Comparison of ENCODE assay signal across 34 cellular contexts in genomic region chr12:21155517-21156351, GRCh38. TPM values are rescaled to one million over a fixed set of nuclear protein-coding genes. Genes with fewer than 3 reads are reported as not detected.
"Had no signal": no experiment of that assay in that cellular context is flagged by ENCODE, and none has a peak within 500 bp of the region (broad histone marks: within the 10 kb centered on the region; RNA-seq: fewer than 3 reads in every experiment).

No MANE protein-coding gene starts in this region.

- H3K4me1 Mint-ChIP-seq: activated naive CD8-positive, alpha-beta T cell treated with anti-CD3 and anti-CD28 coated beads for 36 hours; activated T-helper 17 cell treated with anti-CD3 and anti-CD28 coated beads, Interleukin-2, amount 50 U/mL, for 72 hours had no signal

- H3K36me3 Mint-ChIP-seq: activated naive CD8-positive, alpha-beta T cell treated with anti-CD3 and anti-CD28 coated beads for 36 hours had no signal

- ATAC-seq: activated CD8-positive, alpha-beta T cell treated with anti-CD3 and anti-CD28 coated beads for 36 hours; activated T-cell treated with anti-CD3 and anti-CD28 coated beads, Interleukin-2, amount 50 U/mL, for 72 hours; activated T-helper 17 cell treated with anti-CD3 and anti-CD28 coated beads, Interleukin-2, amount 50 U/mL, for 72 hours had no signal

- H3K4me3 ChIP-seq: PC-9 had no signal

- FAIRE-seq: RCC 7860 had no signal

- H2AFZ ChIP-seq: PC-9 had no signal

- H3K36me3 ChIP-seq: brain microvascular endothelial cell, WERI-Rb-1 had no signal

- H3K4me3 Mint-ChIP-seq: activated CD4-positive, alpha-beta T cell treated with anti-CD3 and anti-CD28 coated beads, Interleukin-2, amount 10 ng/mL, durations not matched to agents 24 days and 14 days; activated CD8-positive, alpha-beta T cell treated with anti-CD3 and anti-CD28 coated beads for 36 hours; activated naive CD8-positive, alpha-beta T cell treated with anti-CD3 and anti-CD28 coated beads for 36 hours; activated T-cell treated with anti-CD3 and anti-CD28 coated beads, Interleukin-2, amount 50 U/mL, for 72 hours; activated T-helper 17 cell treated with anti-CD3 and anti-CD28 coated beads, Interleukin-2, amount 50 U/mL, for 72 hours had no signal

- H3K9me3 Mint-ChIP-seq: activated CD4-positive, alpha-beta T cell treated with anti-CD3 and anti-CD28 coated beads, Interleukin-2, amount 10 ng/mL, durations not matched to agents 24 days and 14 days; activated CD8-positive, alpha-beta T cell treated with anti-CD3 and anti-CD28 coated beads for 36 hours; activated naive CD8-positive, alpha-beta T cell treated with anti-CD3 and anti-CD28 coated beads for 36 hours; activated T-cell treated with anti-CD3 and anti-CD28 coated beads, Interleukin-2, amount 50 U/mL, for 72 hours; activated T-helper 17 cell treated with anti-CD3 and anti-CD28 coated beads, Interleukin-2, amount 50 U/mL, for 72 hours had no signal

- H3K27me3 ChIP-seq: brain microvascular endothelial cell had no signal

- H3K4me2 ChIP-seq: PC-9 had no signal

- H3K27ac Mint-ChIP-seq: activated CD4-positive, alpha-beta T cell treated with anti-CD3 and anti-CD28 coated beads, Interleukin-2, amount 10 ng/mL, durations not matched to agents 24 days and 14 days; activated CD8-positive, alpha-beta T cell treated with anti-CD3 and anti-CD28 coated beads for 36 hours; activated naive CD8-positive, alpha-beta T cell treated with anti-CD3 and anti-CD28 coated beads for 36 hours; activated T-cell treated with anti-CD3 and anti-CD28 coated beads, Interleukin-2, amount 50 U/mL, for 72 hours; activated T-helper 17 cell treated with anti-CD3 and anti-CD28 coated beads, Interleukin-2, amount 50 U/mL, for 72 hours had no signal

- DNase-seq: activated CD4-positive, alpha-beta T cell treated with anti-CD3 and anti-CD28 coated beads, Interleukin-2, amount 10 ng/mL, durations not matched to agents 24 days and 14 days; activated CD4-positive, alpha-beta T cell treated with anti-CD3 and anti-CD28 coated beads, Interleukin-2, amount 50 U/mL, for 4 hours; activated CD8-positive, alpha-beta T cell treated with anti-CD3 and anti-CD28 coated beads for 36 hours; activated effector memory CD4-positive, alpha-beta T cell treated with anti-CD3 and anti-CD28 coated beads, Interleukin-2, amount 50 U/mL, for 16 hours; activated naive CD4-positive, alpha-beta T cell; activated naive CD4-positive, alpha-beta T cell treated with anti-CD3 and anti-CD28 coated beads, Interleukin-2, amount 50 U/mL, for 16 hours; activated naive CD8-positive, alpha-beta T cell treated with anti-CD3 and anti-CD28 coated beads for 36 hours; activated T-cell treated with anti-CD3 and anti-CD28 coated beads, Interleukin-2, amount 50 U/mL, for 1 hour; activated T-cell treated with anti-CD3 and anti-CD28 coated beads, Interleukin-2, amount 50 U/mL, for 72 hours; amniotic stem cell; aorta; brain microvascular endothelial cell; central memory CD4-positive, alpha-beta T cell; MM.1S; MV-4-11; NCI-H1092; NCI-H1436 treated with DMSO at 0.1 percent for 48 hours; NCI-H1694 treated with DMSO at 0.1 percent for 48 hours; NCI-H2029; NCI-H345; NCI-H524 treated with DMSO at 0.1 percent for 48 hours; NCI-H748 treated with DMSO at 0.1 percent for 48 hours; NK-92 treated with Interleukin-12 subunit alpha and Interleukin-12 subunit beta, amount 100 ng/mL, for 24 hours; PC-9; Right ventricle myocardium superior; T1000; WERI-Rb-1 had no signal

- H3K27me3 Mint-ChIP-seq: activated CD4-positive, alpha-beta T cell treated with anti-CD3 and anti-CD28 coated beads, Interleukin-2, amount 10 ng/mL, durations not matched to agents 24 days and 14 days; activated CD8-positive, alpha-beta T cell treated with anti-CD3 and anti-CD28 coated beads for 36 hours; activated naive CD8-positive, alpha-beta T cell treated with anti-CD3 and anti-CD28 coated beads for 36 hours; activated T-helper 17 cell treated with anti-CD3 and anti-CD28 coated beads, Interleukin-2, amount 50 U/mL, for 72 hours had no signal

- H3K27ac ChIP-seq: brain microvascular endothelial cell, PC-9, WERI-Rb-1 had no signal

RNA-seq across cellular contexts. Expression of gene SLCO1B1, which starts 24.7 kb away (rescaled TPM):
- total RNA-seq: activated CD4-positive, alpha-beta T cell treated with anti-CD3 and anti-CD28 coated beads, Interleukin-2, amount 10 ng/mL, durations not matched to agents 24 days and 14 days; activated CD8-positive, alpha-beta memory T cell treated with anti-CD3 and anti-CD28 coated beads for 36 hours; activated CD8-positive, alpha-beta T cell treated with anti-CD3 and anti-CD28 coated beads for 36 hours; activated naive CD8-positive, alpha-beta T cell treated with anti-CD3 and anti-CD28 coated beads for 36 hours; activated T-cell treated with anti-CD3 and anti-CD28 coated beads, Interleukin-2, amount 50 U/mL, for 72 hours; activated T-helper 17 cell treated with anti-CD3 and anti-CD28 coated beads, Interleukin-2, amount 50 U/mL, for 72 hours; aorta; cerebellum; NCI-H460; Right ventricle myocardium superior; T-helper 1 cell treated with Interleukin-12 subunit alpha and Interleukin-12 subunit beta and Interleukin-4 antibody, amounts not matched to agents 30 ng/mL and 1 ng/mL, for 36 hours; T-helper 2 cell treated with Interferon-gamma antibody and Interleukin-4, amounts not matched to agents 100 ng/mL and 5 ng/mL, for 36 hours had no signal
- polyA plus RNA-seq: aorta had no signal
